In genomic region chr3:61872077-61872706, GRCh38 we compare ENCODE assay signal across 13 cellular contexts.
DNase-seq lines count a peak whose midpoint lies in the region; ATAC-seq and TF ChIP-seq lines count a peak whose summit lies in the region.
"Had no signal": no experiment of that assay in that cellular context is flagged by ENCODE, and none has a peak within 500 bp of the region (broad histone marks: within the 10 kb centered on the region; RNA-seq: fewer than 3 reads in every experiment).

No MANE protein-coding gene starts in this region.

- H3K4me3 ChIP-seq in cardiac muscle cell (no peak overlapping the region), ascending aorta (no peak overlapping the region), iPS-18a (ENCODE audit: low read length) (peak overlapping the region; percentile 12)

- H3K36me3 ChIP-seq in cardiac muscle cell (no peaks in the 10 kb centered on the region), ascending aorta (no peaks in the 10 kb centered on the region), iPS-18a (ENCODE audit: control insufficient read depth, low read depth, low read length) (no peaks in the 10 kb centered on the region)

- ATAC-seq in left cardiac atrium: no peak

- no peaks in the 10 kb centered on the region for H3K9me3 ChIP-seq in cardiac muscle cell (ENCODE audit: low read depth)
- no peaks in the 10 kb centered on the region for H3K9me3 ChIP-seq in ascending aorta
- no peaks in the 10 kb centered on the region for H3K9me3 ChIP-seq in iPS-18a (ENCODE audit: control insufficient read depth, low read depth, low read length)

- H3K27ac ChIP-seq in cardiac muscle cell: peak overlapping the region; percentile 75
- H3K27ac ChIP-seq in ascending aorta: peak overlapping the region; percentile 50 to 53
- peak overlapping the region; percentile 55 for H3K27ac ChIP-seq in iPS-18a (ENCODE audit: low read length)

- H3K27me3 ChIP-seq in cardiac muscle cell (no peaks in the 10 kb centered on the region), ascending aorta (no peaks in the 10 kb centered on the region), iPS-18a (ENCODE audit: control insufficient read depth, insufficient read depth, low read length) (no peaks in the 10 kb centered on the region)

- peaks cover 42% of the 10 kb centered on the region for H3K4me1 ChIP-seq in cardiac muscle cell (ENCODE audit: low read depth)
- H3K4me1 ChIP-seq in ascending aorta: peaks cover 0 to 51% of the 10 kb centered on the region in 2 donors
- H3K4me1 ChIP-seq in iPS-18a (ENCODE audit: control insufficient read depth, low read depth, low read length): peaks cover 79% of the 10 kb centered on the region

- TF ChIP-seq CTCF in cardiac muscle cell (IDR thresholded peaks at IDR 0.05; ENCODE audit: low read depth, low read length): no peak
- no peak for TF ChIP-seq CTCF in ascending aorta (IDR thresholded peaks at IDR 0.05)

- H3K9ac ChIP-seq in iPS-18a (ENCODE audit: low read length): peak overlapping the region; percentile 3

- intact Hi-C loops in left cardiac atrium (cut with DNase I) (no loop called here), ascending aorta (cut with DNase I) (loop anchor here (5.0 kb wide), 1 partner anchor 55 kb away; no protein-coding TSS in a partner anchor)

- DNase-seq in cardiac muscle cell (ENCODE audit: low read depth in 1 of 2, low spot score in 1 of 2): peak in 1 of 2 donors; percentile 25
- DNase-seq in left cardiac atrium: no peak
- DNase-seq in ascending aorta (ENCODE audit: low spot score in 2 of 2): no peak
- DNase-seq in NOMO-1 (lab: John Stamatoyannopoulos, UW; ENCODE audit: unreplicated experiment in 2 of 2): no peak
- DNase-seq in activated effector memory CD4-positive, alpha-beta T cell treated with Interleukin-2 at 50 U/mL for 16 hours: no peak
- no peak for DNase-seq in kidney glomerular epithelial cell (lab: John Stamatoyannopoulos, UW)
- no peak for DNase-seq in NCI-H2171 (lab: John Stamatoyannopoulos, UW)
- DNase-seq: activated CD4-positive, CD25-positive, alpha-beta regulatory T cell; dermis blood vessel endothelial cell; GF-D8; NCI-H187; NK-92 treated with Interleukin-12 subunit alpha and Interleukin-12 subunit beta, amount 100 ng/mL, for 24 hours had no signal
